Comparison of ENCODE assay signal across 8 cellular contexts in genomic region chr20:46089338-46090094, GRCh38. TPM values are rescaled to one million over a fixed set of nuclear protein-coding genes. Genes with fewer than 3 reads are reported as not detected.
DNase-seq lines count a peak whose midpoint lies in the region; ATAC-seq and TF ChIP-seq lines count a peak whose summit lies in the region.

Gene NCOA5 (minus strand): TSS chr20:46089962. CDS start chr20:46079424, 10,538 bp downstream.

- peak; percentile 99 to 100 for DNase-seq in Caco-2
- DNase-seq in HUDEP-2 (lab: John Stamatoyannopoulos, UW; ENCODE audit: unreplicated experiment in 76 of 76): peak in 75 of 76 experiments; percentile 31 to 96 (median 89)
- peak; percentile 93 for DNase-seq in NOMO-1 treated with dmso at 0.1 percent for 144 hours (lab: John Stamatoyannopoulos, UW; ENCODE audit: unreplicated experiment)
- DNase-seq in activated CD8-positive, alpha-beta memory T cell treated with anti-CD3 and anti-CD28 coated beads, Interleukin-2, amount 10 ng/mL, durations not matched to agents 7 days and 5 days: peak; percentile 97
- peak; percentile 97 for DNase-seq in mesenteric fat pad (ENCODE audit: low spot score)
- DNase-seq in stimulated activated CD8-positive, alpha-beta memory T cell treated with anti-CD3 and anti-CD28 coated beads, Interleukin-15, amount 100 ng/mL, for 24 hours (ENCODE audit: low read depth): peak; percentile 85

- H3K27me3 ChIP-seq in Caco-2 (replicated peaks; ENCODE audit: control insufficient read depth, insufficient read depth, low read length) (no peaks in the 10 kb centered on the region), endocrine pancreas (ENCODE audit: control insufficient read depth, insufficient read depth, low read length) (no peaks in the 10 kb centered on the region)

- POLR2A ChIA-PET in Caco-2 (lab: Charles Lee): interaction anchor here (0.6 kb wide), 1 partner anchor 275 kb away, joined by 3 read pairs; no protein-coding TSS in a partner anchor

- H3K36me3 ChIP-seq in Caco-2 (ENCODE audit: control insufficient read depth, insufficient read depth, low read length) (no peaks in the 10 kb centered on the region), endocrine pancreas (ENCODE audit: control insufficient read depth, insufficient read depth, low read length) (no peaks in the 10 kb centered on the region)

- peak within 1 kb of the TSS; percentile 81 for H3K9ac ChIP-seq in endocrine pancreas (ENCODE audit: control insufficient read depth, insufficient read depth, low read length)

- H3K4me1 ChIP-seq in Caco-2 (peaks cover 30% of the 10 kb centered on the region), endocrine pancreas (ENCODE audit: control insufficient read depth, insufficient read depth, low read length) (peaks cover 29% of the 10 kb centered on the region)

- H3K36me3 Mint-ChIP-seq in Caco-2 (ENCODE audit: insufficient read depth, unreplicated experiment): peaks cover 18% of the 10 kb centered on the region
- peaks cover 4% of the 10 kb centered on the region for H3K36me3 Mint-ChIP-seq in activated CD8-positive, alpha-beta memory T cell treated with anti-CD3 and anti-CD28 coated beads, Interleukin-2, amount 10 ng/mL, durations not matched to agents 7 days and 5 days

- BruUV-seq in Caco-2 (replicated peaks; lab: Mats Ljungman, UMichigan): no TSS peak

- H3K4me3 ChIP-seq in Caco-2 (ENCODE audit: low read depth, low read length) (peak within 1 kb of the TSS; percentile 94), endocrine pancreas (ENCODE audit: control insufficient read depth, insufficient read depth, low read length) (peak within 1 kb of the TSS; percentile 92)

- intact Hi-C loops in Caco-2 (cut with micrococcal nuclease; ENCODE audit: unreplicated experiment): loop anchor here (1.0 kb wide), 1 partner anchor 75 kb away; no protein-coding TSS in a partner anchor

- peaks cover 37% of the 10 kb centered on the region for H3K4me1 Mint-ChIP-seq in Caco-2 (ENCODE audit: low read depth, unreplicated experiment)
- H3K4me1 Mint-ChIP-seq in activated CD8-positive, alpha-beta memory T cell treated with anti-CD3 and anti-CD28 coated beads, Interleukin-2, amount 10 ng/mL, durations not matched to agents 7 days and 5 days: peaks cover 47% of the 10 kb centered on the region

- peaks cover 3% of the 10 kb centered on the region for H3K27me3 Mint-ChIP-seq in Caco-2 (ENCODE audit: insufficient read depth, unreplicated experiment)
- no peaks in the 10 kb centered on the region for H3K27me3 Mint-ChIP-seq in activated CD8-positive, alpha-beta memory T cell treated with anti-CD3 and anti-CD28 coated beads, Interleukin-2, amount 10 ng/mL, durations not matched to agents 7 days and 5 days

- H3K4me3 Mint-ChIP-seq in Caco-2 (ENCODE audit: unreplicated experiment): peak within 1 kb of the TSS; percentile 83
- H3K4me3 Mint-ChIP-seq in activated CD8-positive, alpha-beta memory T cell treated with anti-CD3 and anti-CD28 coated beads, Interleukin-2, amount 10 ng/mL, durations not matched to agents 7 days and 5 days: peak within 1 kb of the TSS; percentile 79

- CTCF ChIA-PET in Caco-2 (lab: Charles Lee): interaction anchor here (0.7 to 1.6 kb wide), 4 partner anchors 67 to 529 kb away, joined by 3 to 6 read pairs (median 4); no protein-coding TSS in a partner anchor
- CTCF ChIA-PET in activated CD8-positive, alpha-beta memory T cell treated with anti-CD3 and anti-CD28 coated beads, Interleukin-2, amount 10 ng/mL, durations not matched to agents 7 days and 5 days (lab: Charles Lee): interaction anchor here (1.0 to 2.5 kb wide), 9 partner anchors 9 to 290 kb away, joined by 3 to 10 read pairs (median 6); no protein-coding TSS in a partner anchor

- ATAC-seq in GM21381 (IDR thresholded peaks at IDR 0.05; ENCODE audit: unreplicated experiment): peak; percentile 85
- ATAC-seq in activated CD8-positive, alpha-beta memory T cell treated with anti-CD3 and anti-CD28 coated beads, Interleukin-2, amount 10 ng/mL, durations not matched to agents 7 days and 5 days: peak; percentile 93

- peak; percentile 48 to 52 for TF ChIP-seq CTCF in Caco-2 (IDR thresholded peaks at IDR 0.05; ENCODE audit: insufficient read depth in 1 of 2, low read depth in 1 of 2, low read length in 1 of 2, severe bottlenecking in 1 of 2, unreplicated experiment in 1 of 2)

- no peaks in the 10 kb centered on the region for H3K9me3 Mint-ChIP-seq in Caco-2 (ENCODE audit: unreplicated experiment)
- no peaks in the 10 kb centered on the region for H3K9me3 Mint-ChIP-seq in activated CD8-positive, alpha-beta memory T cell treated with anti-CD3 and anti-CD28 coated beads, Interleukin-2, amount 10 ng/mL, durations not matched to agents 7 days and 5 days (ENCODE audit: low read depth)

- H3K9me3 ChIP-seq in Caco-2 (no peaks in the 10 kb centered on the region), endocrine pancreas (ENCODE audit: control insufficient read depth, low read length) (no peaks in the 10 kb centered on the region)

- H3K27ac Mint-ChIP-seq in Caco-2 (ENCODE audit: unreplicated experiment): peak within 1 kb of the TSS; percentile 87
- H3K27ac Mint-ChIP-seq in activated CD8-positive, alpha-beta memory T cell treated with anti-CD3 and anti-CD28 coated beads, Interleukin-2, amount 10 ng/mL, durations not matched to agents 7 days and 5 days: peak within 1 kb of the TSS; percentile 84

RNA-seq across cellular contexts. Expression of gene NCOA5, which starts in this region (rescaled TPM):
- total RNA-seq in Caco-2 (2022) (52.5 and 53.3 TPM in 2 replicates), mesenteric fat pad (23.3 TPM)
- total RNA-seq in activated CD8-positive, alpha-beta memory T cell treated with anti-CD3 and anti-CD28 coated beads, Interleukin-2, amount 10 ng/mL, durations not matched to agents 7 days and 5 days: 10 to 100 TPM; 24.5 to 36.9 TPM

Comparison
In these comparisons a context has a peak if more than half of its experiments do, and no peak if none do; other contexts are left out.
1. Peak in every context shown above with its lines: DNase-seq, ATAC-seq and H3K4me3 ChIP-seq.